ENCODE assay signal across 10 cellular contexts in the genomic region with DNA sequence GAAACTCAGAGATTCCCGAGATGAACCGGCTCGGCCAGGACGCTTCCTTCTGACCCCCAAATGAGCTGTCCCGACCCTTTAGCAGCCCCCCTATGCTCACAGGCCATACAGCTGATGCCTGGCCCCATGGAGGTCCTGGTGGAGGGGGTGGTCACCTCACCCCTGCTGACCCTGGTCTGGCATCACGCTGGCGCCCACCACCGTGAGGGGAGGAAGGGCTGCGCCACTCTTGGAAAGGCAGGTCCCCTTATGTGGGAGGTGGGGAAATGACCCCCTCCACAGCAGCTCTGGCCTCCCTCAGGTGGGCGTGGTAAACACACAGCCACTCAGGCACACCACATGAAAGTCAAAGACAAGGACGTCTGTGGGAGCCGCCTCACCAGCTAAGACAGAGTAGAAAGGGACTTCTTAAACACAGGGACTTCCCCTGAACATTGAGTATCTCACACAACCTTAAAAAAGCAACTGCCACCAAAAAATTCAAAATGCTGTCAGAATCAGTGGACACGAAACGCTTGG. TPM values are rescaled to one million over a fixed set of nuclear protein-coding genes. Genes with fewer than 3 reads are reported as not detected.
DNase-seq lines count a peak whose midpoint lies in the region; ATAC-seq and TF ChIP-seq lines count a peak whose summit lies in the region.
"Had no signal": no experiment of that assay in that cellular context is flagged by ENCODE, and none has a peak within 500 bp of the region (broad histone marks: within the 10 kb centered on the region; RNA-seq: fewer than 3 reads in every experiment).

No MANE protein-coding gene starts in this region.

- peak; percentile 90 for DNase-seq in GM12865 (ENCODE audit: low read depth)
- peak; percentile 39 for DNase-seq in activated CD4-positive, alpha-beta memory T cell treated with anti-CD3 and anti-CD28 coated beads, Interleukin-2, amount 10 ng/mL, durations not matched to agents 7 days and 5 days
- DNase-seq in naive thymus-derived CD4-positive, alpha-beta T cell, result peak in 8 of 9 donors; percentile 41 to 64 (median 52)
- DNase-seq in HAP-1 (ENCODE audit: low spot score in 2 of 2), result no peak
- DNase-seq in A172 (ENCODE audit: low spot score), result no peak
- DNase-seq in foreskin fibroblast, result no peak
- DNase-seq in AG20443 (ENCODE audit: low spot score), result no peak
- DNase-seq: effector CD4-positive, alpha-beta T cell had no signal

- no peaks in the 10 kb centered on the region for H3K27me3 ChIP-seq in naive thymus-derived CD4-positive, alpha-beta T cell (ENCODE audit: control insufficient read depth in 2 of 2, insufficient read depth in 2 of 2, low read length in 2 of 2)
- no peaks in the 10 kb centered on the region for H3K27me3 ChIP-seq in HAP-1 (ENCODE audit: low read depth)

- no peaks in the 10 kb centered on the region for H3K36me3 Mint-ChIP-seq in activated CD4-positive, alpha-beta memory T cell treated with anti-CD3 and anti-CD28 coated beads, Interleukin-2, amount 10 ng/mL, durations not matched to agents 7 days and 5 days (ENCODE audit: low read depth)
- no peaks in the 10 kb centered on the region for H3K36me3 Mint-ChIP-seq in naive thymus-derived CD4-positive, alpha-beta T cell

- no peaks in the 10 kb centered on the region for H3K9me3 Mint-ChIP-seq in activated CD4-positive, alpha-beta memory T cell treated with anti-CD3 and anti-CD28 coated beads, Interleukin-2, amount 10 ng/mL, durations not matched to agents 7 days and 5 days
- no peaks in the 10 kb centered on the region for H3K9me3 Mint-ChIP-seq in naive thymus-derived CD4-positive, alpha-beta T cell

- in situ Hi-C loops in HAP-1 (cut with MboI; ENCODE audit: low sequenced_read_pairs), result loop anchor here (25.0 kb wide), 1 partner anchor 365 kb away; no protein-coding TSS in a partner anchor

- H3K4me3 ChIP-seq in GM12865 (ENCODE audit: low read depth, low read length), result peak overlapping the region; percentile 32
- no peak overlapping the region for H3K4me3 ChIP-seq in naive thymus-derived CD4-positive, alpha-beta T cell (ENCODE audit: low read length)
- H3K4me3 ChIP-seq in HAP-1, result no peak overlapping the region
- no peak overlapping the region for H3K4me3 ChIP-seq in foreskin fibroblast (ENCODE audit: low read depth in 1 of 2, low read length in 2 of 2)

- CTCF ChIA-PET in activated CD4-positive, alpha-beta memory T cell treated with anti-CD3 and anti-CD28 coated beads, Interleukin-2, amount 10 ng/mL, durations not matched to agents 7 days and 5 days (lab: Charles Lee), result interaction anchor here (0.8 to 1.9 kb wide), 4 partner anchors 12 to 159 kb away, joined by 3 to 6 read pairs (median 3); no protein-coding TSS in a partner anchor
- CTCF ChIA-PET in naive thymus-derived CD4-positive, alpha-beta T cell (lab: Charles Lee), result interaction anchor here (0.6 to 2.1 kb wide), 4 partner anchors 11 to 1205 kb away, joined by 3 to 6 read pairs (median 4); no protein-coding TSS in a partner anchor

- H3K4me1 Mint-ChIP-seq in activated CD4-positive, alpha-beta memory T cell treated with anti-CD3 and anti-CD28 coated beads, Interleukin-2, amount 10 ng/mL, durations not matched to agents 7 days and 5 days, result peaks cover 25% of the 10 kb centered on the region
- peaks cover 26 to 44% (median 36%) of the 10 kb centered on the region in 7 donors for H3K4me1 Mint-ChIP-seq in naive thymus-derived CD4-positive, alpha-beta T cell

- no peaks in the 10 kb centered on the region for H3K9me3 ChIP-seq in naive thymus-derived CD4-positive, alpha-beta T cell (ENCODE audit: control insufficient read depth in 2 of 3, low read length in 3 of 3)
- no peaks in the 10 kb centered on the region for H3K9me3 ChIP-seq in HAP-1

- no peak overlapping the region for H3K4me3 Mint-ChIP-seq in activated CD4-positive, alpha-beta memory T cell treated with anti-CD3 and anti-CD28 coated beads, Interleukin-2, amount 10 ng/mL, durations not matched to agents 7 days and 5 days
- H3K4me3 Mint-ChIP-seq in naive thymus-derived CD4-positive, alpha-beta T cell, result peak overlapping the region; percentile 57 to 79 (median 70)

- ATAC-seq in HG02610 (IDR thresholded peaks at IDR 0.05; ENCODE audit: unreplicated experiment), result peak; percentile 67
- peak; percentile 97 for ATAC-seq in naive thymus-derived CD4-positive, alpha-beta T cell

- no peaks in the 10 kb centered on the region for H3K27me3 Mint-ChIP-seq in activated CD4-positive, alpha-beta memory T cell treated with anti-CD3 and anti-CD28 coated beads, Interleukin-2, amount 10 ng/mL, durations not matched to agents 7 days and 5 days
- H3K27me3 Mint-ChIP-seq in naive thymus-derived CD4-positive, alpha-beta T cell, result peaks cover 0 to 12% (median 0%) of the 10 kb centered on the region in 5 donors

- no peak for TF ChIP-seq CTCF in GM12865 (IDR thresholded peaks at IDR 0.05; ENCODE audit: insufficient read depth, low read depth, low read length, missing control alignments)
- TF ChIP-seq CTCF in foreskin fibroblast (IDR thresholded peaks at IDR 0.05; ENCODE audit: low read depth, low read length), result no peak

- peaks cover 6 to 30% of the 10 kb centered on the region in 2 donors for H3K4me1 ChIP-seq in naive thymus-derived CD4-positive, alpha-beta T cell (ENCODE audit: control insufficient read depth in 2 of 2, insufficient read depth in 2 of 2, low read length in 2 of 2)
- 0 out of 2 replicates have a peak, but pooled peaks cover 3% of the 10 kb centered on the region for H3K4me1 ChIP-seq in HAP-1

- H3K27ac Mint-ChIP-seq in activated CD4-positive, alpha-beta memory T cell treated with anti-CD3 and anti-CD28 coated beads, Interleukin-2, amount 10 ng/mL, durations not matched to agents 7 days and 5 days, result no peak overlapping the region
- H3K27ac Mint-ChIP-seq in naive thymus-derived CD4-positive, alpha-beta T cell, result peak overlapping the region in 4 of 9 donors; percentile 5 to 86 (median 40)

- no peaks in the 10 kb centered on the region for H3K36me3 ChIP-seq in naive thymus-derived CD4-positive, alpha-beta T cell (ENCODE audit: control insufficient read depth in 2 of 3, insufficient read depth in 3 of 3, low read length in 3 of 3)
- H3K36me3 ChIP-seq in HAP-1 (replicated peaks), result no peaks in the 10 kb centered on the region

- no peak overlapping the region for H3K27ac ChIP-seq in naive thymus-derived CD4-positive, alpha-beta T cell (ENCODE audit: low read depth, low read length)

- POLR2A ChIA-PET in activated CD4-positive, alpha-beta memory T cell treated with anti-CD3 and anti-CD28 coated beads, Interleukin-2, amount 10 ng/mL, durations not matched to agents 7 days and 5 days (lab: Charles Lee), result interaction anchor here (1.1 kb wide), 1 partner anchor 244 kb away, joined by 4 read pairs; a partner anchor contains a TSS
- POLR2A ChIA-PET in naive thymus-derived CD4-positive, alpha-beta T cell (lab: Charles Lee), result no interaction called here

- intact Hi-C loops in naive thymus-derived CD4-positive, alpha-beta T cell (cut with micrococcal nuclease), result loop anchor here in 1 of 2 donors (5.0 to 10.0 kb wide), 3 partner anchors 60 to 1337 kb away; a partner anchor contains a TSS

RNA-seq across cellular contexts. Expression of a gene that starts 7.0 kb away (rescaled TPM):
- 1 to 10 TPM; 3.5 to 5.0 TPM for total RNA-seq in activated CD4-positive, alpha-beta memory T cell treated with anti-CD3 and anti-CD28 coated beads, Interleukin-2, amount 10 ng/mL, durations not matched to agents 7 days and 5 days
- 10 to 100 TPM in 2 of 5 experiments, 1 to 10 TPM in 3; 4.0 to 14.1 (median 5.9) TPM for total RNA-seq in naive thymus-derived CD4-positive, alpha-beta T cell
- 1 to 10 TPM; 1.4 to 2.0 TPM for polyA plus RNA-seq in naive thymus-derived CD4-positive, alpha-beta T cell
- 2.3 and 4.2 TPM in 2 replicates for total RNA-seq in A172 (2014; rRNA removed; shearing (Covaris generic))

RNA-seq across cellular contexts. Expression of a gene that starts 52.5 kb away (rescaled TPM):
- total RNA-seq in activated CD4-positive, alpha-beta memory T cell treated with anti-CD3 and anti-CD28 coated beads, Interleukin-2, amount 10 ng/mL, durations not matched to agents 7 days and 5 days, result under 1 TPM in 1 of 2 experiments, not detected in 1; 0.25 TPM
- 1 to 10 TPM in 1 of 5 experiments, under 1 TPM in 3, not detected in 1; 0.08 to 1.1 (median 0.14) TPM for total RNA-seq in naive thymus-derived CD4-positive, alpha-beta T cell
- polyA plus RNA-seq in naive thymus-derived CD4-positive, alpha-beta T cell, result not detected
- not detected in 2 replicates for total RNA-seq in A172 (2014; rRNA removed; shearing (Covaris generic))
- total RNA-seq: T-helper 1 cell treated with Interleukin-12 subunit alpha and Interleukin-12 subunit beta and Interleukin-4 antibody, amounts not matched to agents 30 ng/mL and 1 ng/mL, for 36 hours had no signal

Comparison
In these comparisons a context has a peak if more than half of its experiments do, and no peak if none do; other contexts are left out.
1. DNase-seq: peak in GM12865 (single experiment), activated CD4-positive, alpha-beta memory T cell treated with anti-CD3 and anti-CD28 coated beads, Interleukin-2, amount 10 ng/mL, durations not matched to agents 7 days and 5 days (single experiment) and naive thymus-derived CD4-positive, alpha-beta T cell (8 of 9); none in HAP-1 (0 of 2), A172 (single experiment), foreskin fibroblast (0 of 2) and AG20443 (single experiment).